Comparison of ENCODE assay signal across 8 cellular contexts in genomic region chr7:14691597-14692203, GRCh38.
A peak's percentile ranks its signal among the peaks of the same experiment; 100 is the strongest.
DNase-seq lines count a peak whose midpoint lies in the region; ATAC-seq and TF ChIP-seq lines count a peak whose summit lies in the region.

No MANE protein-coding gene starts in this region.

- H3K27ac ChIP-seq in PC-3 (ENCODE audit: low read length), result no peak overlapping the region

- no TSS peak for BruUV-seq in PC-3 (replicated peaks; lab: Mats Ljungman, UMichigan)

- POLR2A ChIA-PET in PC-3 (lab: Charles Lee; ENCODE audit: unreplicated experiment), result no interaction called here

- H3K4me3 ChIP-seq in PC-3 (ENCODE audit: low read length), result no peak overlapping the region

- H3F3A ChIP-seq in PC-3 (ENCODE audit: low read length, unreplicated experiment), result no peaks in the 10 kb centered on the region

- H2AFZ ChIP-seq in PC-3 (ENCODE audit: low read length), result no peak overlapping the region

- no peaks in the 10 kb centered on the region for H3K27me3 ChIP-seq in PC-3 (ENCODE audit: low read length)

- no peaks in the 10 kb centered on the region for H3K9me2 ChIP-seq in PC-3 (replicated peaks; ENCODE audit: low read length)

- TF ChIP-seq CTCF in PC-3 (conservative IDR thresholded peaks at IDR 0.05; ENCODE audit: low read depth, low read length), result peak; percentile 93

- H4K20me1 ChIP-seq in PC-3 (ENCODE audit: low read length), result no peaks in the 10 kb centered on the region

- H3K9ac ChIP-seq in PC-3 (ENCODE audit: low read length), result no peak overlapping the region

- no peaks in the 10 kb centered on the region for H3K4me1 ChIP-seq in PC-3 (ENCODE audit: insufficient read depth, low read length)

- DNase-seq in NCI-H2107 treated with DMSO at 0.1 percent for 48 hours (lab: John Stamatoyannopoulos, UW; ENCODE audit: unreplicated experiment) (peak; percentile 32), NCI-H2107 (lab: John Stamatoyannopoulos, UW) (no peak), PC-3 (peak; percentile 57), Right ventricle myocardium superior (peak; percentile 57), renal cortical epithelial cell (ENCODE audit: low read depth) (peak; percentile 7)
- DNase-seq in activated naive CD4-positive, alpha-beta T cell treated with Interleukin-2 at 50 U/mL for 16 hours, result peak; percentile 51

- peak; percentile 68 for ATAC-seq in HG02885 (IDR thresholded peaks at IDR 0.05; ENCODE audit: poor library complexity, unreplicated experiment)
- ATAC-seq in PC-3, result peak; percentile 29; the same call in 1 of the 2 replicates
- ATAC-seq in Right ventricle myocardium superior (ENCODE audit: poor library complexity), result no peak
- no peak for ATAC-seq in HG02840 (IDR thresholded peaks at IDR 0.05; ENCODE audit: low FRiP score, unreplicated experiment)

- CTCF ChIA-PET in PC-3 (lab: Charles Lee), result interaction anchor here (0.6 to 1.6 kb wide), 26 partner anchors 11 to 1413 kb away, joined by 3 to 14 read pairs (median 4); partner anchors contain the start of gene ETV1

- intact Hi-C loops in PC-3 (cut with micrococcal nuclease), result loop anchor here (1.0 to 10.0 kb wide), 5 partner anchors 208 to 1414 kb away; partner anchors contain the start of gene ETV1
- intact Hi-C loops in Right ventricle myocardium superior (cut with DNase I), result loop anchor here (5.0 kb wide), 1 partner anchor 1409 kb away; no protein-coding TSS in a partner anchor

- H3K4me2 ChIP-seq in PC-3 (ENCODE audit: low read length), result no peak overlapping the region

- H3K9me3 ChIP-seq in PC-3 (ENCODE audit: low read length), result no peaks in the 10 kb centered on the region

- no peaks in the 10 kb centered on the region for H3K36me3 ChIP-seq in PC-3 (ENCODE audit: low read depth, low read length)

- no peaks in the 10 kb centered on the region for H3K79me2 ChIP-seq in PC-3 (ENCODE audit: low read length)

Comparison
In these comparisons a context has a peak if more than half of its experiments do, and no peak if none do; other contexts are left out.
1. ATAC-seq: peak in HG02885 (single experiment) and PC-3 (single experiment); none in Right ventricle myocardium superior (single experiment) and HG02840 (single experiment).